In the genomic region with DNA sequence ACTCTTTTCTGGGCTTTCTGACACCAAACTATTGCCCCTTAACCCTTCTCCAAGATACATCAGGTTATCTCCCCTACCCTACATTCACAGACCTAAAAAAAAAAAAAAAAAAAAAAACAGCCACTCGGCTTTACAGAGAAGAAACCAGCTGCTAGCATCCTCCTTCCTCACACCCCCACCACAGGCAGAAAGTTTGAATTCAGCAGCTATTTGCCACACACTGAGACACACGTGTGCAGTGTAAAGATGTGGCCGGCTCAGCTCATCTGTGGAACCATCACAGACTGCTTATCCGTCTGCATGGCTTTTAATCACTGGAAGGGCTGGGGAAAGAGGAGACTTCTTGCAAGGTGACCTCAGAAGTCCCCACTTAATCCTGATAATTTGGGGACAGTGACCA, we compare ENCODE assay signal across 10 cellular contexts. TPM values are rescaled to one million over a fixed set of nuclear protein-coding genes. Genes with fewer than 3 reads are reported as not detected.
A peak's percentile ranks its signal among the peaks of the same experiment; 100 is the strongest.
DNase-seq lines count a peak whose midpoint lies in the region; ATAC-seq and TF ChIP-seq lines count a peak whose summit lies in the region.
"Had no signal": no experiment of that assay in that cellular context is flagged by ENCODE, and none has a peak within 500 bp of the region (broad histone marks: within the 10 kb centered on the region; RNA-seq: fewer than 3 reads in every experiment).

No MANE protein-coding gene starts in this region.

- intact Hi-C loops in CD4-positive, alpha-beta memory T cell (cut with micrococcal nuclease) = no loop called here

- H3K27me3 ChIP-seq in CD4-positive, alpha-beta memory T cell (ENCODE audit: insufficient read depth, low read length) = peaks cover 14% of the 10 kb centered on the region
- H3K27me3 ChIP-seq in neural progenitor cell = no peaks in the 10 kb centered on the region

- POLR2A ChIA-PET in CD4-positive, alpha-beta memory T cell (lab: Charles Lee; ENCODE audit: partially characterized antibody) = no interaction called here
- POLR2A ChIA-PET in WTC11 (lab: Charles Lee) = no interaction called here

- no peaks in the 10 kb centered on the region for H3K36me3 Mint-ChIP-seq in CD4-positive, alpha-beta memory T cell
- H3K36me3 Mint-ChIP-seq in central memory CD8-positive, alpha-beta T cell (ENCODE audit: insufficient read depth) = peaks cover 2% of the 10 kb centered on the region
- H3K36me3 Mint-ChIP-seq in neural progenitor cell (no peaks in the 10 kb centered on the region), WTC11 (no peaks in the 10 kb centered on the region)

- peaks cover 19 to 29% of the 10 kb centered on the region in 2 donors for H3K27me3 Mint-ChIP-seq in CD4-positive, alpha-beta memory T cell
- H3K27me3 Mint-ChIP-seq in central memory CD8-positive, alpha-beta T cell = peaks cover 77% of the 10 kb centered on the region
- H3K27me3 Mint-ChIP-seq in neural progenitor cell (ENCODE audit: insufficient read depth, low read depth) (peaks cover 21% of the 10 kb centered on the region), WTC11 (ENCODE audit: low read depth) (no peaks in the 10 kb centered on the region)

- in situ Hi-C loops in KBM-7 (cut with MboI; ENCODE audit: low pct_unique_long_range_greater_than_20kb, low sequenced_read_pairs) = no loop called here

- H3K9ac ChIP-seq in neural progenitor cell = no peak overlapping the region

- CTCF ChIA-PET in CD4-positive, alpha-beta memory T cell (lab: Charles Lee; ENCODE audit: partially characterized antibody) = interaction anchor here (0.7 to 2.0 kb wide), 3 partner anchors 67 to 205 kb away, joined by 4 to 8 read pairs (median 4); no protein-coding TSS in a partner anchor
- CTCF ChIA-PET in WTC11 (lab: Charles Lee) = interaction anchor here (0.6 to 2.6 kb wide), 10 partner anchors 17 to 383 kb away, joined by 3 to 17 read pairs (median 4); no protein-coding TSS in a partner anchor

- no peak overlapping the region for H2AFZ ChIP-seq in neural progenitor cell (replicated peaks)

- H3K9me3 ChIP-seq in CD4-positive, alpha-beta memory T cell (ENCODE audit: control insufficient read depth in 1 of 2, low read length in 2 of 2) = no peaks in the 10 kb centered on the region
- H3K9me3 ChIP-seq in neural progenitor cell (ENCODE audit: low read depth) = no peaks in the 10 kb centered on the region

- no peaks in the 10 kb centered on the region for H3F3A ChIP-seq in neural progenitor cell (ENCODE audit: low read depth)

- peak overlapping the region in 1 of 2 donors; percentile 54 for H3K4me3 ChIP-seq in CD4-positive, alpha-beta memory T cell (ENCODE audit: low read length in 2 of 2)
- H3K4me3 ChIP-seq in neural progenitor cell = no peak overlapping the region

- peak overlapping the region; percentile 63 to 87 (median 84) for H3K4me3 Mint-ChIP-seq in CD4-positive, alpha-beta memory T cell
- peak overlapping the region; percentile 75 for H3K4me3 Mint-ChIP-seq in central memory CD8-positive, alpha-beta T cell
- H3K4me3 Mint-ChIP-seq in neural progenitor cell (no peak overlapping the region), WTC11 (no peak overlapping the region)

- DNase-seq in CD4-positive, alpha-beta memory T cell = peak in 4 of 5 donors; percentile 5 to 20 (median 18)
- DNase-seq in KBM-7 (peak; percentile 39), neural progenitor cell (ENCODE audit: low spot score) (no peak), NCI-H2081 treated with DMSO at 0.1 percent for 48 hours (lab: John Stamatoyannopoulos, UW) (no peak), GOT3 (lab: John Stamatoyannopoulos, UW) (no peak), WTC11 (ENCODE audit: low spot score) (no peak)
- DNase-seq in central memory CD8-positive, alpha-beta T cell (ENCODE audit: low spot score in 2 of 2) = no peak
- DNase-seq: foreskin melanocyte, NCI-H1417 had no signal

- H3K4me1 Mint-ChIP-seq in CD4-positive, alpha-beta memory T cell = peaks cover 24 to 40% (median 26%) of the 10 kb centered on the region in 4 donors
- H3K4me1 Mint-ChIP-seq in central memory CD8-positive, alpha-beta T cell = peaks cover 28% of the 10 kb centered on the region
- peaks cover 42% of the 10 kb centered on the region for H3K4me1 Mint-ChIP-seq in neural progenitor cell
- H3K4me1 Mint-ChIP-seq in WTC11 = peaks cover 20% of the 10 kb centered on the region

- peak overlapping the region; percentile 46 for H3K4me2 ChIP-seq in neural progenitor cell

- peak; percentile 78 for ATAC-seq in central memory CD8-positive, alpha-beta T cell (replicated peaks; ENCODE audit: extremely low read depth, poor library complexity, severe bottlenecking)
- no peak for ATAC-seq in WTC11
- ATAC-seq in HG03108 (IDR thresholded peaks at IDR 0.05; ENCODE audit: unreplicated experiment) = no peak

- H3K27ac Mint-ChIP-seq in CD4-positive, alpha-beta memory T cell = peak overlapping the region in 4 of 7 donors; percentile 70 to 88 (median 75)
- H3K27ac Mint-ChIP-seq in central memory CD8-positive, alpha-beta T cell (ENCODE audit: low read depth) = peak overlapping the region; percentile 7
- peak overlapping the region; percentile 89 for H3K27ac Mint-ChIP-seq in neural progenitor cell
- H3K27ac Mint-ChIP-seq in WTC11 = no peak overlapping the region

- peaks cover 25% of the 10 kb centered on the region for H3K4me1 ChIP-seq in CD4-positive, alpha-beta memory T cell (ENCODE audit: insufficient read depth, low read length)
- H3K4me1 ChIP-seq in neural progenitor cell = peaks cover 9% of the 10 kb centered on the region

- no peaks in the 10 kb centered on the region for H3K79me2 ChIP-seq in neural progenitor cell (ENCODE audit: low read depth)

- no peaks in the 10 kb centered on the region for H3K36me3 ChIP-seq in CD4-positive, alpha-beta memory T cell (ENCODE audit: insufficient read depth, low read length)
- no peaks in the 10 kb centered on the region for H3K36me3 ChIP-seq in neural progenitor cell

- TF ChIP-seq CTCF in neural progenitor cell (IDR thresholded peaks at IDR 0.05) (no peak), WTC11 (IDR thresholded peaks at IDR 0.05) (no peak)

- no peak overlapping the region for H3K27ac ChIP-seq in CD4-positive, alpha-beta memory T cell (ENCODE audit: low read depth, low read length)
- H3K27ac ChIP-seq in neural progenitor cell = no peak overlapping the region

- H3K9me3 Mint-ChIP-seq in CD4-positive, alpha-beta memory T cell = no peaks in the 10 kb centered on the region
- H3K9me3 Mint-ChIP-seq in central memory CD8-positive, alpha-beta T cell = no peaks in the 10 kb centered on the region
- H3K9me3 Mint-ChIP-seq in neural progenitor cell (no peaks in the 10 kb centered on the region), WTC11 (no peaks in the 10 kb centered on the region)

- H4K20me1 ChIP-seq in neural progenitor cell (ENCODE audit: low read depth) = no peaks in the 10 kb centered on the region

TF ChIP-seq in WTC11, 78 proteins besides CTCF, POLR2A, EP300 and RAD21:
- TF ChIP-seq NFYB (CRISPR knock-in tag; conservative IDR thresholded peaks at IDR 0.05; ENCODE audit: low read depth) = no peak
- TF ChIP-seq, protein P1, sequence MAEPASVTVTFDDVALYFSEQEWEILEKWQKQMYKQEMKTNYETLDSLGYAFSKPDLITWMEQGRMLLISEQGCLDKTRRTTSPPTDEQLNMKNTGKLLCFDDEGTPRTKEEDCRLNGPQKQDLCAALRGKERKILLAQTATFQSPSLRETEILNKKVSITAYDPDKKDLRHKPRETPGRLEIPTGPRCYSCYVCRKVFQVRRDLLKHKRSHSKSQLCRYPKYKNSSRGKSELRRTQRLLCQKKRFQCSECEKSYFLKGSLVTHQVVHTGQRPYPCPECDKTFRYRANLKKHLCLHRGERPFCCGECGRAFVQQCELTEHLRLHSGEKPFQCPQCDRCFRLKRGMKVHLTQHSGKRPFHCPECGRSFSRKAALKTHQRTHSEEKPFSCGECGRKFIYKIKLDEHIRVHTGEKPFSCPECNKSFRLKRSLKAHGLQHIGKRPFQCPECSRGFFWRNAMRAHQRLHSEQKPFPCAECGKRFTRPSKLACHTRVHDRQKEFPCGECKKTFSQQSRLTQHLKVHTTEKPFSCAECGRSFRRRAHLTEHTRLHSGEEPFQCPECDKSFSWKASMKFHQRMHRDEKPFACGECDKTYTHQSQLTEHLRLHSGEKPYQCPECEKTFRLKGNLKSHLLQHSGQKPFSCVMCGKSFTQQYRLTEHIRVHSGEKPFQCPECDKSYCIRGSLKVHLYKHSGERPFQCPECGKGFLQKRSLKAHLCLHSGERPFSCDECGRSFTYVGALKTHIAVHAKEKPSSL (CRISPR knock-in tag; conservative IDR thresholded peaks at IDR 0.05) = no peak
- TF ChIP-seq SMAD3 (CRISPR knock-in tag; IDR thresholded peaks at IDR 0.05; ENCODE audit: borderline replicate concordance) = no peak

RNA-seq across cellular contexts. Expression of gene VWF, which starts 50.1 kb away (rescaled TPM):
- under 1 TPM; 0.03 to 0.17 TPM for total RNA-seq in CD4-positive, alpha-beta memory T cell
- under 1 TPM in 1 of 2 donors, not detected in 1; 0.15 TPM for polyA plus RNA-seq in CD4-positive, alpha-beta memory T cell
- total RNA-seq in neural progenitor cell (ENCODE audit: low replicate concordance) (8.0 and 11.3 TPM in 2 replicates), WTC11 (2021) (0.48 to 0.98 TPM (median 0.78 TPM) in 3 replicates)

Comparison
In these comparisons a context has a peak if more than half of its experiments do, and no peak if none do; other contexts are left out.
1. DNase-seq: peak in CD4-positive, alpha-beta memory T cell (4 of 5) and KBM-7 (single experiment); none in central memory CD8-positive, alpha-beta T cell (0 of 2), neural progenitor cell (single experiment), NCI-H2081 treated with DMSO at 0.1 percent for 48 hours (single experiment), GOT3 (single experiment) and WTC11 (single experiment).
2. H3K4me3 Mint-ChIP-seq: peak in CD4-positive, alpha-beta memory T cell (8 of 8) and central memory CD8-positive, alpha-beta T cell (single experiment); none in neural progenitor cell (single experiment) and WTC11 (single experiment).